ENCODE assay signal across 1 cellular context in genomic region chr16:53042235-53042645, GRCh38.
TF ChIP-seq lines count a peak whose summit lies in the region.

No MANE protein-coding gene starts in this region.

TF ChIP-seq in HepG2, 621 proteins besides CTCF, POLR2A, EP300 and RAD21:
- TF ChIP-seq, protein P1, sequence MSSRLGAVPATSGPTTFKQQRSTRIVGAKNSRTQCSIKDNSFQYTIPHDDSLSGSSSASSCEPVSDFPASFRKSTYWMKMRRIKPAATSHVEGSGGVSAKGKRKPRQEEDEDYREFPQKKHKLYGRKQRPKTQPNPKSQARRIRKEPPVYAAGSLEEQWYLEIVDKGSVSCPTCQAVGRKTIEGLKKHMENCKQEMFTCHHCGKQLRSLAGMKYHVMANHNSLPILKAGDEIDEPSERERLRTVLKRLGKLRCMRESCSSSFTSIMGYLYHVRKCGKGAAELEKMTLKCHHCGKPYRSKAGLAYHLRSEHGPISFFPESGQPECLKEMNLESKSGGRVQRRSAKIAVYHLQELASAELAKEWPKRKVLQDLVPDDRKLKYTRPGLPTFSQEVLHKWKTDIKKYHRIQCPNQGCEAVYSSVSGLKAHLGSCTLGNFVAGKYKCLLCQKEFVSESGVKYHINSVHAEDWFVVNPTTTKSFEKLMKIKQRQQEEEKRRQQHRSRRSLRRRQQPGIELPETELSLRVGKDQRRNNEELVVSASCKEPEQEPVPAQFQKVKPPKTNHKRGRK (CRISPR knock-in tag; IDR thresholded peaks at IDR 0.05) = peak; percentile 75; the same call in 1 of the 2 replicates
- TF ChIP-seq NFATC3 (CRISPR knock-in tag; IDR thresholded peaks at IDR 0.05) (no peak), ATM (IDR thresholded peaks at IDR 0.05; ENCODE audit: borderline replicate concordance) (no peak), PCBP2 (optimal IDR thresholded peaks at IDR 0.05; ENCODE audit: low read depth, low read length, poor library complexity, severe bottlenecking) (peak; percentile 98)
